Comparison of ENCODE assay signal across 23 cellular contexts in genomic region chr1:12530462-12531168, GRCh38.
"Had no signal": no experiment of that assay in that cellular context is flagged by ENCODE, and none has a peak within 500 bp of the region (broad histone marks: within the 10 kb centered on the region; RNA-seq: fewer than 3 reads in every experiment).

No MANE protein-coding gene starts in this region.

- H3K27ac ChIP-seq: ascending aorta, brain microvascular endothelial cell, esophagus muscularis mucosa, foreskin keratinocyte, heart left ventricle, testis, WERI-Rb-1 had no signal

- H3K27me3 ChIP-seq: ascending aorta, brain microvascular endothelial cell, esophagus muscularis mucosa, foreskin keratinocyte, heart left ventricle, testis had no signal

- DNase-seq: activated CD4-positive, alpha-beta T cell treated with anti-CD3 and anti-CD28 coated beads for 48 hours; activated CD4-positive, alpha-beta T cell treated with anti-CD3 and anti-CD28 coated beads, Interleukin-2, amount 50 U/mL, for 48 hours; activated CD8-positive, alpha-beta memory T cell treated with anti-CD3 and anti-CD28 coated beads for 24 hours; activated gamma-delta T cell; activated naive CD4-positive, alpha-beta T cell treated with anti-CD3 and anti-CD28 coated beads, Interleukin-2, amount 10 ng/mL, durations not matched to agents 7 days and 5 days; brain microvascular endothelial cell; foreskin keratinocyte; heart left ventricle; mesendoderm; SK-N-SH; stimulated activated CD4-positive, alpha-beta T cell treated with anti-CD3 and anti-CD28 coated beads, Interleukin-15, amount 100 ng/mL, for 24 hours; stimulated activated CD4-positive, alpha-beta T cell treated with anti-CD3 and anti-CD28 coated beads, Interleukin-2, amount 100 ng/mL, for 24 hours; stimulated activated naive CD4-positive, alpha-beta T cell treated with Interleukin-2 at 50 U/mL for 16 hours; SW 1271; T-helper 9 cell; testis; WERI-Rb-1 had no signal

- H3K4me1 ChIP-seq: foreskin keratinocyte had no signal

- H3K9me3 ChIP-seq: SK-N-SH, testis had no signal

- H3K9me2 ChIP-seq: SK-N-SH had no signal

- FAIRE-seq: islet of Langerhans, TTC549 had no signal

- H3K4me2 ChIP-seq: SK-N-SH had no signal

- ATAC-seq: activated CD4-positive, CD25-positive, alpha-beta regulatory T cell treated with anti-CD3 and anti-CD28 coated beads, Interleukin-2, amount 50 U/mL, for 24 hours; foreskin keratinocyte had no signal

- H3K9ac ChIP-seq: SK-N-SH had no signal

- H3K36me3 ChIP-seq: ascending aorta, brain microvascular endothelial cell, esophagus muscularis mucosa, heart left ventricle, WERI-Rb-1 had no signal

- H3K4me3 ChIP-seq: ascending aorta, esophagus muscularis mucosa, heart left ventricle, lung, testis had no signal
